Comparison of ENCODE assay signal across 11 cellular contexts in the genomic region with DNA sequence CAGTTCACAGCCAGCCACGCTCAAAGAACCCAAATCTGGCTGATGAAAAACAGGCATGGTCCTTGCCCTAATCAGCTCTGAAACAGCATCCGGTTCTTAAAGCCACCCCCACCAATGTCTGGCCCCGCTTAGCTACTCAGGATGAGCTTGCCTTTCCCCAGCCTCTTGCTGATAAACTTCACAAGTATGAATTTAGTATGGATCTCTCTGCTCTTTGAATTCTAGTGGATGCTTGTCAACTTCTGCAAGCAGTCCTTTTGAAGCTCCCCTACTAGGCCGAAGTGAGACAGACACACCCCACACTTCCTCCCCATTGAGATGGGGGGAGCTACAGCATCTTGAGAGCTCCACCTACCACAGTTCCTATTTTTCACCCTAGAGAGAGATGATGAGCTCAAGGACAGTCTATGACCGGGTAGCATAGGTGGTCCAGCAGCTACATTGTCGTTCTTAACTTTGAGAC. TPM values are rescaled to one million over a fixed set of nuclear protein-coding genes. Genes with fewer than 3 reads are reported as not detected.
A peak's percentile ranks its signal among the peaks of the same experiment; 100 is the strongest.
DNase-seq lines count a peak whose midpoint lies in the region; ATAC-seq and TF ChIP-seq lines count a peak whose summit lies in the region.
"Had no signal": no experiment of that assay in that cellular context is flagged by ENCODE, and none has a peak within 500 bp of the region (broad histone marks: within the 10 kb centered on the region; RNA-seq: fewer than 3 reads in every experiment).

No MANE protein-coding gene starts in this region.

- TF ChIP-seq CTCF in spleen (IDR thresholded peaks at IDR 0.05 in 8 of 11, conservative IDR thresholded peaks at IDR 0.05 in 3 of 11), result no peak

- peaks cover 0 to 23% (median 14%) of the 10 kb centered on the region in 8 donors for H3K9me3 ChIP-seq in spleen

- 12 to 34% (median 21%) methylated on average over 6 of the region's 6 CpGs for WGBS in spleen, 5 donors

- H3K27ac ChIP-seq in spleen, result peak overlapping the region in 5 of 8 donors; percentile 9 to 46 (median 30)

- ATAC-seq in HG03432 (IDR thresholded peaks at IDR 0.05; ENCODE audit: unreplicated experiment), result no peak

- no peak for TF ChIP-seq POLR2A in spleen (IDR thresholded peaks at IDR 0.05)

- H3K4me1 ChIP-seq in spleen, result peaks cover 0 to 8% (median 0%) of the 10 kb centered on the region in 6 donors

- peaks cover 0 to 12% (median 0%) of the 10 kb centered on the region in 7 donors for H3K27me3 ChIP-seq in spleen (replicated peaks in 1 of 7)

- peak; percentile 48 for DNase-seq in activated gamma-delta T cell treated with Interleukin-2 at 50 U/mL for 16 hours
- DNase-seq in activated gamma-delta T cell (lab: John Stamatoyannopoulos, UW), result no peak
- peak; percentile 5 for DNase-seq in SKM-1 (lab: John Stamatoyannopoulos, UW; ENCODE audit: unreplicated experiment)
- peak; percentile 24 for DNase-seq in activated naive CD4-positive, alpha-beta T cell treated with anti-CD3 and anti-CD28 coated beads, Interleukin-2, amount 50 U/mL, for 16 hours
- no peak for DNase-seq in spleen
- no peak for DNase-seq in middle frontal gyrus (ENCODE audit: extremely low spot score, low spot score)
- DNase-seq in superior temporal gyrus (ENCODE audit: extremely low spot score), result no peak
- DNase-seq: GF-D8, NCI-H2227 treated with DMSO at 0.1 percent for 48 hours, substantia nigra had no signal

- H3K36me3 ChIP-seq in spleen, result no peaks in the 10 kb centered on the region

- intact Hi-C loops in spleen (cut with DNase I; ENCODE audit: low total_unique reads), result no loop called here

- H3K4me3 ChIP-seq in spleen, result no peak overlapping the region

RNA-seq across cellular contexts. Expression of a gene that starts 36.7 kb away (rescaled TPM):
- 10 to 100 TPM in 2 of 7 donors, 1 to 10 TPM in 5; 3.9 to 19.2 (median 6.9) TPM for total RNA-seq in spleen
- 1 to 10 TPM; 2.5 to 4.8 (median 4.8) TPM for polyA plus RNA-seq in spleen

Comparison
In these comparisons a context has a peak if more than half of its experiments do, and no peak if none do; other contexts are left out.
1. DNase-seq: peak in activated gamma-delta T cell treated with Interleukin-2 at 50 U/mL for 16 hours (single experiment), SKM-1 (single experiment) and activated naive CD4-positive, alpha-beta T cell treated with anti-CD3 and anti-CD28 coated beads, Interleukin-2, amount 50 U/mL, for 16 hours (single experiment); none in activated gamma-delta T cell (single experiment), spleen (single experiment), middle frontal gyrus (single experiment) and superior temporal gyrus (single experiment).